Comparison of ENCODE assay signal across 25 cellular contexts in the genomic region with DNA sequence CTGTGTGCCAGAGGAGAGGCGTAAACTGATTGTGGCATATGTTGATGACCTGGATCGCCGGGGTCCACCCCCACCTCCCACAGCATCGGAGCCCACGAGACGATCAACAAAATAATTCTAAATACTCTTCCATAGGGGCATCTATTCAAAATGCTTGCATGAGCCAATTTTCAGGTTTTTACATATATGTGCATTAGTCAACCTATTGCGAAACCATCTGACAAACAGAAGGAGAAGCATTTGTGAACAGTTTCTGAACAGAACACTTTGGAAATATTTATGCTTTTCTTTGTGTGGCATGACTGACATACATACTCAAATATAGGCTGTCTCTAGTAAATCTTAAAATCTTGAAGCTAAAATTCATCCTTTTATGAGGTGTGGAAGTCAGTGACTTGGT. TPM values are rescaled to one million over a fixed set of nuclear protein-coding genes. Genes with fewer than 3 reads are reported as not detected.
DNase-seq lines count a peak whose midpoint lies in the region; ATAC-seq, FAIRE-seq and TF ChIP-seq lines count a peak whose summit lies in the region.
"Had no signal": no experiment of that assay in that cellular context is flagged by ENCODE, and none has a peak within 500 bp of the region (broad histone marks: within the 10 kb centered on the region; RNA-seq: fewer than 3 reads in every experiment).

No MANE protein-coding gene starts in this region.

- FAIRE-seq in H1 (lab: Jason Lieb, UNC), result no peak
- FAIRE-seq in keratinocyte (lab: Jason Lieb, UNC), result peak; percentile 49

- no peak overlapping the region for H4K5ac ChIP-seq in H1 (ENCODE audit: insufficient read length, low read depth, low read length)

- no peak overlapping the region for H4K8ac ChIP-seq in H1 (ENCODE audit: extremely low read depth, insufficient read depth, low read length)

- H3K36me3 Mint-ChIP-seq in GM23338 (ENCODE audit: low read depth), result peaks cover 49% of the 10 kb centered on the region

- no peaks in the 10 kb centered on the region for H3K9me2 ChIP-seq in GM23338 (ENCODE audit: insufficient read depth)

- H3K4me1 Mint-ChIP-seq in GM23338, result peaks cover 1% of the 10 kb centered on the region
- H3K4me1 Mint-ChIP-seq: activated CD4-positive, alpha-beta T cell treated with anti-CD3 and anti-CD28 coated beads, Interleukin-2, amount 10 ng/mL, durations not matched to agents 7 days and 5 days; central memory CD8-positive, alpha-beta T cell; nephron had no signal

- no peak overlapping the region for H2BK12ac ChIP-seq in H1 (ENCODE audit: low read depth, low read length)

- H3K23me2 ChIP-seq in H1 (ENCODE audit: low read depth, low read length), result no peaks in the 10 kb centered on the region

- TF ChIP-seq RAD21 in H1 (IDR thresholded peaks at IDR 0.05 in 1 of 2, conservative IDR thresholded peaks at IDR 0.05 in 1 of 2; ENCODE audit: low read depth in 2 of 2, low read length in 2 of 2), result no peak

- no peak for ATAC-seq in GM23338
- no peak for ATAC-seq in GM21360 (IDR thresholded peaks at IDR 0.05; ENCODE audit: unreplicated experiment)
- no peak for ATAC-seq in GM21526 (IDR thresholded peaks at IDR 0.05; ENCODE audit: low FRiP score, unreplicated experiment)
- ATAC-seq: left cardiac atrium had no signal

- H3K4me2 ChIP-seq in GM23338 (no peak overlapping the region), H1 (ENCODE audit: insufficient read depth in 1 of 2, low read depth in 2 of 2, low read length in 2 of 2) (no peak overlapping the region), keratinocyte (ENCODE audit: control insufficient read depth, extremely low read depth, insufficient read depth, low read depth, low read length) (no peak overlapping the region)
- H3K4me2 ChIP-seq: BLaER1 had no signal

- H3K9me3 Mint-ChIP-seq in GM23338, result no peaks in the 10 kb centered on the region
- H3K9me3 Mint-ChIP-seq: activated CD4-positive, alpha-beta T cell treated with anti-CD3 and anti-CD28 coated beads, Interleukin-2, amount 10 ng/mL, durations not matched to agents 7 days and 5 days; central memory CD8-positive, alpha-beta T cell; nephron; type B pancreatic cell had no signal

- no peak overlapping the region for H2BK5ac ChIP-seq in H1 (ENCODE audit: low read depth, low read length)

- no peaks in the 10 kb centered on the region for H3K27me3 Mint-ChIP-seq in GM23338 (ENCODE audit: insufficient read depth, low read depth, poor library complexity)
- H3K27me3 Mint-ChIP-seq: activated CD4-positive, alpha-beta T cell treated with anti-CD3 and anti-CD28 coated beads, Interleukin-2, amount 10 ng/mL, durations not matched to agents 7 days and 5 days; central memory CD8-positive, alpha-beta T cell; type B pancreatic cell had no signal

- 95% methylated on average over 7 of the region's 7 CpGs; no CpG with 5 or more reads in 1 of the 2 experiments for WGBS in H1 (ENCODE audit: extremely low coverage in 1 of 2, insufficient coverage in 1 of 2, insufficient read length in 1 of 2, insufficient replicate concordance in 2 of 2, low coverage in 1 of 2, low lambda C conversion rate in 2 of 2, missing lambda C conversion rate in 1 of 2), 2 experiments

- no peak overlapping the region for H3K14ac ChIP-seq in H1 (ENCODE audit: insufficient read length)

- no peak overlapping the region for H4K91ac ChIP-seq in H1 (replicated peaks; ENCODE audit: insufficient read length, low read length)

- no peak overlapping the region for H3K9ac ChIP-seq in H1 (replicated peaks in 1 of 4; ENCODE audit: extremely low read depth in 1 of 4, low read depth in 3 of 4, low read length in 3 of 4)
- H3K9ac ChIP-seq in keratinocyte (ENCODE audit: control insufficient read depth, extremely low read depth, insufficient read depth, low read length), result no peak overlapping the region
- H3K9ac ChIP-seq: BLaER1 had no signal

- no peak overlapping the region for H3K18ac ChIP-seq in H1 (ENCODE audit: extremely low read depth, low read length)

- no peaks in the 10 kb centered on the region for H3K79me2 ChIP-seq in GM23338 (replicated peaks; ENCODE audit: insufficient read depth)
- no peaks in the 10 kb centered on the region for H3K79me2 ChIP-seq in H1 (ENCODE audit: control insufficient read depth in 1 of 2, insufficient read depth in 2 of 2, low read length in 2 of 2)
- H3K79me2 ChIP-seq in keratinocyte (ENCODE audit: control insufficient read depth, insufficient read depth, low read length), result no peaks in the 10 kb centered on the region

- H3K9me3 ChIP-seq in H1 (ENCODE audit: insufficient read depth in 2 of 2, low read depth in 1 of 2, low read length in 1 of 2) (no peaks in the 10 kb centered on the region), keratinocyte (ENCODE audit: control insufficient read depth, low read depth, low read length) (no peaks in the 10 kb centered on the region)
- H3K9me3 ChIP-seq: adrenal gland, BLaER1, esophagus squamous epithelium, stomach had no signal

- no peak overlapping the region for H3K27ac ChIP-seq in GM23338 (ENCODE audit: low read depth)
- H3K27ac ChIP-seq in H1 (ENCODE audit: low read depth, low read length), result no peak overlapping the region
- H3K27ac ChIP-seq in keratinocyte (ENCODE audit: control insufficient read depth, insufficient read depth, low read length), result no peak overlapping the region
- H3K27ac ChIP-seq: adrenal gland, BLaER1, esophagus squamous epithelium, skin epidermis, stomach had no signal

- H3K4me1 ChIP-seq in GM23338 (ENCODE audit: insufficient read depth) (peaks cover 3% of the 10 kb centered on the region; the same call in 1 of the 2 replicates), H1 (replicated peaks in 1 of 4; ENCODE audit: control insufficient read depth in 3 of 4, insufficient read depth in 4 of 4, low read length in 3 of 4) (no peaks in the 10 kb centered on the region), keratinocyte (ENCODE audit: control insufficient read depth, extremely low read depth, insufficient read depth, low read length) (no peaks in the 10 kb centered on the region)
- H3K4me1 ChIP-seq: adrenal gland, esophagus squamous epithelium, stomach had no signal

- H4K20me1 ChIP-seq in GM23338 (replicated peaks; ENCODE audit: insufficient read depth) (no peaks in the 10 kb centered on the region), H1 (replicated peaks in 1 of 2; ENCODE audit: control insufficient read depth in 1 of 2, insufficient read depth in 2 of 2, low read length in 2 of 2) (peaks cover 0 to 2% of the 10 kb centered on the region in 2 experiments), keratinocyte (ENCODE audit: control insufficient read depth, extremely low read depth, insufficient read depth, low read length) (no peaks in the 10 kb centered on the region)

- H2BK20ac ChIP-seq in H1 (ENCODE audit: low read length), result no peak overlapping the region

- CTCF ChIA-PET in H1 (lab: Charles Lee; ENCODE audit: partially characterized antibody), result interaction anchor here (0.6 to 1.2 kb wide), 3 partner anchors 13 to 305 kb away, joined by 3 to 4 read pairs (median 3); no protein-coding TSS in a partner anchor

- H3K27ac Mint-ChIP-seq in GM23338, result no peak overlapping the region
- H3K27ac Mint-ChIP-seq: activated CD4-positive, alpha-beta T cell treated with anti-CD3 and anti-CD28 coated beads, Interleukin-2, amount 10 ng/mL, durations not matched to agents 7 days and 5 days; nephron; type B pancreatic cell had no signal

- no peaks in the 10 kb centered on the region for H3K9me1 ChIP-seq in keratinocyte (ENCODE audit: control insufficient read depth, extremely low read depth, insufficient read depth, low read length)

- no peak overlapping the region for H2AFZ ChIP-seq in GM23338
- no peak overlapping the region for H2AFZ ChIP-seq in H1 (ENCODE audit: low read length)
- no peak overlapping the region for H2AFZ ChIP-seq in keratinocyte (ENCODE audit: control insufficient read depth, low read length)

- H2BK120ac ChIP-seq in H1 (replicated peaks; ENCODE audit: low read depth, low read length), result no peak overlapping the region

- no peak overlapping the region for H3K23ac ChIP-seq in H1 (ENCODE audit: insufficient read length)

- H3K36me3 ChIP-seq in GM23338 (ENCODE audit: insufficient read depth) (peaks cover 42% of the 10 kb centered on the region), H1 (ENCODE audit: control insufficient read depth in 2 of 4, insufficient read depth in 4 of 4, low read length in 3 of 4) (peaks cover 9 to 55% (median 39%) of the 10 kb centered on the region in 4 experiments), keratinocyte (ENCODE audit: control insufficient read depth in 2 of 2, extremely low read depth in 1 of 2, insufficient read depth in 2 of 2, low read length in 2 of 2) (peaks cover 7 to 25% of the 10 kb centered on the region in 2 experiments)

- TF ChIP-seq CTCF in GM23338 (conservative IDR thresholded peaks at IDR 0.05; ENCODE audit: low read depth in 2 of 2), result no peak
- no peak for TF ChIP-seq CTCF in NB4 (IDR thresholded peaks at IDR 0.05; ENCODE audit: low read depth, low read length)
- no peak for TF ChIP-seq CTCF in H1 (IDR thresholded peaks at IDR 0.05; ENCODE audit: control extremely low read depth in 1 of 3, insufficient read depth in 1 of 3, low read depth in 1 of 3, low read length in 3 of 3)
- TF ChIP-seq CTCF in keratinocyte (optimal IDR thresholded peaks at IDR 0.05 in 1 of 3, IDR thresholded peaks at IDR 0.05 in 1 of 3, conservative IDR thresholded peaks at IDR 0.05 in 1 of 3; ENCODE audit: extremely low read depth in 1 of 3, insufficient read depth in 2 of 3, low read length in 3 of 3), result no peak

- H3K4me3 ChIP-seq in GM23338 (no peak overlapping the region), NB4 (ENCODE audit: low read depth, low read length) (no peak overlapping the region), H1 (ENCODE audit: extremely low read depth in 1 of 4, insufficient read depth in 2 of 4, low read depth in 3 of 4, low read length in 4 of 4) (no peak overlapping the region), keratinocyte (ENCODE audit: control insufficient read depth in 2 of 3, extremely low read depth in 1 of 3, insufficient read depth in 2 of 3, low read depth in 1 of 3, low read length in 3 of 3) (no peak overlapping the region)
- H3K4me3 ChIP-seq: adrenal gland, BLaER1, esophagus squamous epithelium, skin epidermis, stomach had no signal

- H2AK5ac ChIP-seq in H1 (ENCODE audit: low read depth, low read length), result no peak overlapping the region

- no peak for DNase-seq in GM23338 (ENCODE audit: low spot score)
- peak; percentile 50 for DNase-seq in NB4 (ENCODE audit: low read depth)
- no peak for DNase-seq in H1 (ENCODE audit: low read depth in 1 of 2, low spot score in 2 of 2)
- no peak for DNase-seq in keratinocyte (ENCODE audit: low read depth, low spot score)
- no peak for DNase-seq in iPS-NIHi11 (ENCODE audit: low spot score)
- DNase-seq: activated CD4-positive, alpha-beta T cell treated with anti-CD3 and anti-CD28 coated beads, Interleukin-2, amount 10 ng/mL, durations not matched to agents 7 days and 5 days; activated CD8-positive, alpha-beta memory T cell treated with anti-CD3 and anti-CD28 coated beads, Interleukin-2, amount 50 U/mL, for 4 hours; activated effector memory CD4-positive, alpha-beta T cell treated with anti-CD3 and anti-CD28 coated beads, Interleukin-2, amount 50 U/mL, for 16 hours; adrenal gland; Calu3; esophagus squamous epithelium; left cardiac atrium; NCI-H2029; NCI-H446; posterior cingulate gyrus; stimulated activated CD4-positive, alpha-beta T cell treated with anti-CD3 and anti-CD28 coated beads, Interleukin-4, amount 100 ng/mL, for 1 hour; stomach had no signal

- TF ChIP-seq EP300 in H1 (IDR thresholded peaks at IDR 0.05; ENCODE audit: borderline replicate concordance in 1 of 2, low read depth in 2 of 2, low read length in 2 of 2), result no peak

- H3K27me3 ChIP-seq in GM23338 (ENCODE audit: insufficient read depth) (no peaks in the 10 kb centered on the region), H1 (replicated peaks in 1 of 4; ENCODE audit: control insufficient read depth in 3 of 4, extremely low read depth in 1 of 4, insufficient read depth in 3 of 4, low read length in 3 of 4) (no peaks in the 10 kb centered on the region), keratinocyte (ENCODE audit: control insufficient read depth, extremely low read depth, insufficient read depth, low read length) (no peaks in the 10 kb centered on the region)
- H3K27me3 ChIP-seq: adrenal gland, BLaER1, esophagus squamous epithelium, stomach had no signal

- H3K4ac ChIP-seq in H1 (replicated peaks; ENCODE audit: insufficient read length, low read depth, low read length), result no peak overlapping the region

- no peak for TF ChIP-seq POLR2A in NB4 (IDR thresholded peaks at IDR 0.05; ENCODE audit: extremely low read depth, insufficient read length)
- no peak for TF ChIP-seq POLR2A in H1 (IDR thresholded peaks at IDR 0.05; ENCODE audit: control extremely low read depth in 1 of 2, low read depth in 2 of 2, low read length in 2 of 2)

- H3K79me1 ChIP-seq in H1 (ENCODE audit: low read depth, low read length), result no peaks in the 10 kb centered on the region

- no peaks in the 10 kb centered on the region for H3F3A ChIP-seq in GM23338 (replicated peaks; ENCODE audit: low read depth)

- H3K4me3 Mint-ChIP-seq in GM23338, result no peak overlapping the region
- H3K4me3 Mint-ChIP-seq: activated CD4-positive, alpha-beta T cell treated with anti-CD3 and anti-CD28 coated beads, Interleukin-2, amount 10 ng/mL, durations not matched to agents 7 days and 5 days; central memory CD8-positive, alpha-beta T cell; nephron; type B pancreatic cell had no signal

- POLR2A ChIA-PET in H1 (lab: Charles Lee; ENCODE audit: partially characterized antibody), result no interaction called here

- H2BK15ac ChIP-seq in H1 (ENCODE audit: low read length), result no peak overlapping the region

- H3K56ac ChIP-seq in H1 (replicated peaks; ENCODE audit: insufficient read length, low read depth, low read length), result no peak overlapping the region

- dilution Hi-C loops in keratinocyte (cut with MboI; ENCODE audit: extremely low pct_ligation_motif_present, low sequenced_read_pairs), result no loop called here

RNA-seq across cellular contexts. Expression of gene GPR151, which starts 5.5 kb away (rescaled TPM):
- total RNA-seq in GM23338 (2014; rRNA removed; shearing (Covaris generic)), result not detected in 2 replicates
- polyA plus RNA-seq in GM23338 (2016; fragmentation: Nextera tagmentation; extraction: Ambion mirVana) (not detected in 2 replicates), H1 (2011; rRNA removed) (0.03 TPM in 1 of 2 replicates, not detected in the other), keratinocyte (not detected in 3 replicates)
- total RNA-seq in H1 (2021; fragmentation: NEBNext Ultra II Directional; extraction: Animal tissue kit (Norgen Biotek cat#: 25700)), result not detected in 2 replicates
- polyA plus RNA-seq in H1 (2011; cell fraction: cytosol; rRNA removed), result not detected
- not detected for polyA plus RNA-seq in H1 (2011; cell fraction: nucleus; rRNA removed)
- not detected in 4 replicates for polyA plus RNA-seq in H1 (2012, experiment 1 of 2)
- polyA plus RNA-seq in H1 (2012, experiment 2 of 2), result not detected
- not detected for polyA plus RNA-seq in H1 (2013, experiment 1 of 2)
- not detected for polyA plus RNA-seq in H1 (2013, experiment 2 of 2)
- 0.10 and 0.28 TPM in 2 replicates for polyA minus RNA-seq in H1 (2011; rRNA and poly(A)+ RNA removed)
- not detected for polyA minus RNA-seq in H1 (2011; cell fraction: cytosol; rRNA and poly(A)+ RNA removed)
- polyA minus RNA-seq in H1 (2011; cell fraction: nucleus; rRNA and poly(A)+ RNA removed), result not detected
- polyA plus RNA-seq in keratinocyte (2011; ENCODE audit: low read depth), result not detected
- polyA plus RNA-seq in keratinocyte (2011; cell fraction: cytosol; rRNA removed), result not detected in 2 replicates
- not detected in 2 replicates for polyA plus RNA-seq in keratinocyte (2011; cell fraction: nucleus; rRNA removed)
- not detected in 2 replicates for polyA plus RNA-seq in keratinocyte (2012; ENCODE audit: low replicate concordance)
- 0.23 TPM in 1 of 3 replicates, not detected in the others for polyA minus RNA-seq in keratinocyte
- polyA minus RNA-seq in keratinocyte (2011; cell fraction: cytosol; rRNA and poly(A)+ RNA removed), result not detected
- not detected in 2 replicates for polyA minus RNA-seq in keratinocyte (2011; cell fraction: nucleus; rRNA and poly(A)+ RNA removed)
- total RNA-seq: activated CD4-positive, alpha-beta T cell treated with anti-CD3 and anti-CD28 coated beads, Interleukin-2, amount 10 ng/mL, durations not matched to agents 7 days and 5 days; adrenal gland; Calu3; esophagus squamous epithelium; left cardiac atrium; M059J; stomach had no signal
- polyA plus RNA-seq: adrenal gland, stomach had no signal
